In genomic region chr6:33076406-33076934, GRCh38 we compare ENCODE assay signal across 10 cellular contexts. TPM values are rescaled to one million over a fixed set of nuclear protein-coding genes. Genes with fewer than 3 reads are reported as not detected.
A peak's percentile ranks its signal among the peaks of the same experiment; 100 is the strongest.
DNase-seq lines count a peak whose midpoint lies in the region; ATAC-seq lines count a peak whose summit lies in the region.
"Had no signal": no experiment of that assay in that cellular context is flagged by ENCODE, and none has a peak within 500 bp of the region (broad histone marks: within the 10 kb centered on the region; RNA-seq: fewer than 3 reads in every experiment).

No MANE protein-coding gene starts in this region.

- POLR2A ChIA-PET in naive thymus-derived CD8-positive, alpha-beta T cell (lab: Charles Lee): interaction anchor here (1.3 to 2.0 kb wide), 2 partner anchors 105 to 193 kb away, joined by 3 to 14 read pairs; no protein-coding TSS in a partner anchor

- ATAC-seq in stimulated activated naive CD8-positive, alpha-beta T cell treated with anti-CD3 and anti-CD28 coated beads, Interleukin-15, Interleukin-2, amounts not matched to agents 100 U/mL and 50 U/mL, for 24 hours: no peak
- no peak for ATAC-seq in activated naive CD8-positive, alpha-beta T cell treated with anti-CD3 and anti-CD28 coated beads, Interleukin-2, amount 50 U/mL, for 24 hours
- ATAC-seq in naive thymus-derived CD8-positive, alpha-beta T cell: peak in 1 of 2 donors; percentile 1
- no peak for ATAC-seq in GM18511 (IDR thresholded peaks at IDR 0.05; ENCODE audit: unreplicated experiment)
- no peak for ATAC-seq in HG02973 (IDR thresholded peaks at IDR 0.05; ENCODE audit: unreplicated experiment)

- H3K36me3 Mint-ChIP-seq in stimulated activated naive CD8-positive, alpha-beta T cell treated with anti-CD3 and anti-CD28 coated beads, Interleukin-15, Interleukin-2, amounts not matched to agents 100 ng/mL and 50 ng/mL, for 24 hours (ENCODE audit: low read depth): no peaks in the 10 kb centered on the region
- H3K36me3 Mint-ChIP-seq in activated naive CD8-positive, alpha-beta T cell treated with anti-CD3 and anti-CD28 coated beads, Interleukin-2, amount 50 U/mL, for 24 hours (ENCODE audit: low read depth): peaks cover 7% of the 10 kb centered on the region
- peaks cover 0 to 8% (median 0%) of the 10 kb centered on the region in 3 donors for H3K36me3 Mint-ChIP-seq in naive thymus-derived CD8-positive, alpha-beta T cell

- H3K9me3 Mint-ChIP-seq in stimulated activated naive CD8-positive, alpha-beta T cell treated with anti-CD3 and anti-CD28 coated beads, Interleukin-15, Interleukin-2, amounts not matched to agents 100 ng/mL and 50 ng/mL, for 24 hours: no peaks in the 10 kb centered on the region
- H3K9me3 Mint-ChIP-seq in activated naive CD8-positive, alpha-beta T cell treated with anti-CD3 and anti-CD28 coated beads, Interleukin-2, amount 50 U/mL, for 24 hours: no peaks in the 10 kb centered on the region
- H3K9me3 Mint-ChIP-seq in naive thymus-derived CD8-positive, alpha-beta T cell: no peaks in the 10 kb centered on the region

- H3K27me3 Mint-ChIP-seq in stimulated activated naive CD8-positive, alpha-beta T cell treated with anti-CD3 and anti-CD28 coated beads, Interleukin-15, Interleukin-2, amounts not matched to agents 100 ng/mL and 50 ng/mL, for 24 hours: no peaks in the 10 kb centered on the region
- no peaks in the 10 kb centered on the region for H3K27me3 Mint-ChIP-seq in activated naive CD8-positive, alpha-beta T cell treated with anti-CD3 and anti-CD28 coated beads, Interleukin-2, amount 50 U/mL, for 24 hours
- peaks cover 0 to 8% (median 0%) of the 10 kb centered on the region in 5 donors for H3K27me3 Mint-ChIP-seq in naive thymus-derived CD8-positive, alpha-beta T cell

- H3K27ac Mint-ChIP-seq in stimulated activated naive CD8-positive, alpha-beta T cell treated with anti-CD3 and anti-CD28 coated beads, Interleukin-15, Interleukin-2, amounts not matched to agents 100 ng/mL and 50 ng/mL, for 24 hours: no peak overlapping the region
- H3K27ac Mint-ChIP-seq in activated naive CD8-positive, alpha-beta T cell treated with anti-CD3 and anti-CD28 coated beads, Interleukin-2, amount 50 U/mL, for 24 hours: peak overlapping the region; percentile 68
- peak overlapping the region; percentile 71 to 97 (median 92) for H3K27ac Mint-ChIP-seq in naive thymus-derived CD8-positive, alpha-beta T cell

- H3K4me3 Mint-ChIP-seq in stimulated activated naive CD8-positive, alpha-beta T cell treated with anti-CD3 and anti-CD28 coated beads, Interleukin-15, Interleukin-2, amounts not matched to agents 100 ng/mL and 50 ng/mL, for 24 hours: peak overlapping the region; percentile 66
- peak overlapping the region; percentile 77 for H3K4me3 Mint-ChIP-seq in activated naive CD8-positive, alpha-beta T cell treated with anti-CD3 and anti-CD28 coated beads, Interleukin-2, amount 50 U/mL, for 24 hours
- H3K4me3 Mint-ChIP-seq in naive thymus-derived CD8-positive, alpha-beta T cell: peak overlapping the region; percentile 84 to 96 (median 89)

- DNase-seq in stimulated activated naive CD8-positive, alpha-beta T cell treated with anti-CD3 and anti-CD28 coated beads, Interleukin-15, Interleukin-2, amounts not matched to agents 100 U/mL and 50 U/mL, for 24 hours: no peak
- no peak for DNase-seq in activated naive CD8-positive, alpha-beta T cell treated with anti-CD3 and anti-CD28 coated beads, Interleukin-2, amount 50 U/mL, for 24 hours
- no peak for DNase-seq in naive thymus-derived CD8-positive, alpha-beta T cell
- DNase-seq in NCI-H1436 treated with DMSO at 0.1 percent for 48 hours (lab: John Stamatoyannopoulos, UW): no peak
- DNase-seq in AG20443 (ENCODE audit: low spot score): no peak
- DNase-seq: NCI-H774 had no signal

- H3K4me1 Mint-ChIP-seq in stimulated activated naive CD8-positive, alpha-beta T cell treated with anti-CD3 and anti-CD28 coated beads, Interleukin-15, Interleukin-2, amounts not matched to agents 100 ng/mL and 50 ng/mL, for 24 hours (ENCODE audit: low read depth): peaks cover 62% of the 10 kb centered on the region
- peaks cover 66% of the 10 kb centered on the region for H3K4me1 Mint-ChIP-seq in activated naive CD8-positive, alpha-beta T cell treated with anti-CD3 and anti-CD28 coated beads, Interleukin-2, amount 50 U/mL, for 24 hours
- H3K4me1 Mint-ChIP-seq in naive thymus-derived CD8-positive, alpha-beta T cell: peaks cover 36 to 86% (median 73%) of the 10 kb centered on the region in 4 donors

RNA-seq across cellular contexts. Expression of gene HLA-DPB1, which starts 0.7 kb away (rescaled TPM):
- total RNA-seq in naive thymus-derived CD8-positive, alpha-beta T cell: 10 to 100 TPM; 42.8 to 44.0 TPM
- polyA plus RNA-seq in naive thymus-derived CD8-positive, alpha-beta T cell: 100 to 1,000 TPM in 2 of 3 donors, 10 to 100 TPM in 1; 62.2 to 228 (median 186) TPM

RNA-seq across cellular contexts. Expression of gene HLA-DPA1, which starts 3.0 kb away (rescaled TPM):
- 10 to 100 TPM; 32.6 to 35.9 TPM for total RNA-seq in naive thymus-derived CD8-positive, alpha-beta T cell
- polyA plus RNA-seq in naive thymus-derived CD8-positive, alpha-beta T cell: 100 to 1,000 TPM in 1 of 3 donors, 10 to 100 TPM in 2; 19.5 to 121 (median 77.1) TPM
- total RNA-seq: endothelial cell of umbilical vein had no signal
